ENCODE assay signal across 8 cellular contexts in the genomic region with DNA sequence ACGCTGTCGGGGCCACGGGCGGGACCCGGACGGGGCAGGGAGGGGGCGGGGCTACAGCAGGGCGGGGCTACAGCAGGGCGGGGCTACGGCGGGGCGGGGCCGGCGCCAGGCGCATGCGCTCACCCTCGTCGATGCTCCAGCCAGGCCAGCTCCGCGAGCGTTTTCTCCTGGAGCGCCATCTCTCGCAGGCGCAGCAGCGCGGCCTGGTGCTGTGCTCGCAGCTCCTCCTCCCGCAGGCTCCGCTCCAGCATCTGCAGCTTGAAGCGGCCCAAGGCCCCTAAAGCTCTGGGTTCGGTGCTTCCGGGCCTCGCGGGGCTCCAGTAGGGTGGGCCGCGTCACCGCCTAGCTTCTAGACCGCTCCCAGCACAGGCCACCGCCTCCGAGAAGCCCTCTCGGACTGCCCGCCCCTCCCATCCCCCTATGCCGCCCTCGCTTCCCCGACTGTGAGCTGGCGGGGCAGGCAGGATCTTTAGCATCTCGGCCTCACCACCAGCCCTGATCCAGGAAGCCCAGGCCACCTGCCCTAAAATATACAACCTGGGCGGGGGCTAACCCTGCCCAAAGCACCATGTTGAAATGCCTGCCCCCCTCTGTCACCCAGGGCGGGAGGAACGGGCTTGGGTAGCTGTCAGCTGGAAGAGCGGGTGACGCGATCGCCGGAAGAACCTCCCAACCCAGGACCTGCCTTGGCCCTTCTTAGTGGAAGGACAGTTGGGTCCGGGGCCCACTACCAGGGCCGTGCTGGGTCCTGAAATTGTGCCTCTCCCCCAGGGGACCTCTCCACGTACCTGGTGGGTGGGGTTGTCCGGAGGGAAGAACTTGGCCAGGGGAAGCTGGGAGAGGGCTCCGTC. TPM values are rescaled to one million over a fixed set of nuclear protein-coding genes. Genes with fewer than 3 reads are reported as not detected.
A peak's percentile ranks its signal among the peaks of the same experiment; 100 is the strongest.
DNase-seq lines count a peak whose midpoint lies in the region; ATAC-seq and TF ChIP-seq lines count a peak whose summit lies in the region.

No MANE protein-coding gene starts in this region.

- no peak overlapping the region for H3K27ac Mint-ChIP-seq in activated T-cell treated with anti-CD3 and anti-CD28 coated beads, Interleukin-2, amount 50 U/mL, for 72 hours
- peak overlapping the region; percentile 57 to 89 (median 77) for H3K27ac Mint-ChIP-seq in naive thymus-derived CD4-positive, alpha-beta T cell
- peak overlapping the region; percentile 58 for H3K27ac Mint-ChIP-seq in stimulated activated effector memory CD8-positive, alpha-beta T cell treated with anti-CD3 and anti-CD28 coated beads, Interleukin-12 subunit alpha, Interleukin-12 subunit beta, amount 100 ng/mL, for 72 hours

- DNase-seq in PC-3 (peak; percentile 75), fibroblast of lung (ENCODE audit: low read depth in 2 of 2) (peak; percentile 72 to 84)
- peak; percentile 85 to 86 for DNase-seq in activated T-cell treated with anti-CD3 and anti-CD28 coated beads, Interleukin-2, amount 50 U/mL, for 72 hours
- peak; percentile 70 to 85 (median 80) for DNase-seq in naive thymus-derived CD4-positive, alpha-beta T cell
- peak; percentile 74 to 89 for DNase-seq in stimulated activated effector memory CD8-positive, alpha-beta T cell treated with anti-CD3 and anti-CD28 coated beads, Interleukin-12 subunit alpha, Interleukin-12 subunit beta, amount 100 ng/mL, for 72 hours (ENCODE audit: low spot score in 2 of 2)

- no peaks in the 10 kb centered on the region for H3K27me3 ChIP-seq in PC-3 (ENCODE audit: low read length)
- peaks cover 4% of the 10 kb centered on the region for H3K27me3 ChIP-seq in fibroblast of lung (ENCODE audit: control insufficient read depth, insufficient read depth, low read length)
- H3K27me3 ChIP-seq in naive thymus-derived CD4-positive, alpha-beta T cell (ENCODE audit: control insufficient read depth in 2 of 2, insufficient read depth in 2 of 2, low read length in 2 of 2), result no peaks in the 10 kb centered on the region

- POLR2A ChIA-PET in PC-3 (lab: Charles Lee; ENCODE audit: unreplicated experiment), result interaction anchor here (0.6 kb wide), 1 partner anchor 48 kb away, joined by 3 read pairs; no protein-coding TSS in a partner anchor
- POLR2A ChIA-PET in naive thymus-derived CD4-positive, alpha-beta T cell (lab: Charles Lee), result interaction anchor here (0.6 to 1.6 kb wide), 9 partner anchors 8 to 174 kb away, joined by 3 to 6 read pairs (median 3); a partner anchor contains a TSS

- H3K4me1 Mint-ChIP-seq in activated T-cell treated with anti-CD3 and anti-CD28 coated beads, Interleukin-2, amount 50 U/mL, for 72 hours (ENCODE audit: low read depth), result peaks cover 7% of the 10 kb centered on the region
- peaks cover 0 to 14% (median 3%) of the 10 kb centered on the region in 7 donors for H3K4me1 Mint-ChIP-seq in naive thymus-derived CD4-positive, alpha-beta T cell
- peaks cover 11% of the 10 kb centered on the region for H3K4me1 Mint-ChIP-seq in stimulated activated effector memory CD8-positive, alpha-beta T cell treated with anti-CD3 and anti-CD28 coated beads, Interleukin-12 subunit alpha, Interleukin-12 subunit beta, amount 100 ng/mL, for 72 hours

- BruUV-seq in PC-3 (replicated peaks; lab: Mats Ljungman, UMichigan), result TSS peak; percentile 65

- H3K9me3 ChIP-seq in PC-3 (ENCODE audit: low read length) (no peaks in the 10 kb centered on the region), fibroblast of lung (ENCODE audit: control insufficient read depth, insufficient read depth, low read depth, low read length) (no peaks in the 10 kb centered on the region)
- no peaks in the 10 kb centered on the region for H3K9me3 ChIP-seq in naive thymus-derived CD4-positive, alpha-beta T cell (ENCODE audit: control insufficient read depth in 2 of 3, low read length in 3 of 3)

- no peaks in the 10 kb centered on the region for H3K36me3 Mint-ChIP-seq in activated T-cell treated with anti-CD3 and anti-CD28 coated beads, Interleukin-2, amount 50 U/mL, for 72 hours (ENCODE audit: insufficient read depth in 2 of 2)
- no peaks in the 10 kb centered on the region for H3K36me3 Mint-ChIP-seq in naive thymus-derived CD4-positive, alpha-beta T cell
- no peaks in the 10 kb centered on the region for H3K36me3 Mint-ChIP-seq in stimulated activated effector memory CD8-positive, alpha-beta T cell treated with anti-CD3 and anti-CD28 coated beads, Interleukin-12 subunit alpha, Interleukin-12 subunit beta, amount 100 ng/mL, for 72 hours

- no peaks in the 10 kb centered on the region for H3K9me3 Mint-ChIP-seq in activated T-cell treated with anti-CD3 and anti-CD28 coated beads, Interleukin-2, amount 50 U/mL, for 72 hours
- H3K9me3 Mint-ChIP-seq in naive thymus-derived CD4-positive, alpha-beta T cell, result no peaks in the 10 kb centered on the region
- no peaks in the 10 kb centered on the region for H3K9me3 Mint-ChIP-seq in stimulated activated effector memory CD8-positive, alpha-beta T cell treated with anti-CD3 and anti-CD28 coated beads, Interleukin-12 subunit alpha, Interleukin-12 subunit beta, amount 100 ng/mL, for 72 hours

- H2AFZ ChIP-seq in PC-3 (ENCODE audit: low read length), result peak overlapping the region; percentile 81
- peak overlapping the region; percentile 74 for H2AFZ ChIP-seq in fibroblast of lung (ENCODE audit: low read length)

- H3K9ac ChIP-seq in PC-3 (ENCODE audit: low read length) (peak overlapping the region; percentile 29; the same call in 1 of the 2 replicates), fibroblast of lung (ENCODE audit: insufficient read depth, low read length) (peak overlapping the region; percentile 36)

- H3K27ac ChIP-seq in 22Rv1, result no peak overlapping the region
- no peak overlapping the region for H3K27ac ChIP-seq in PC-3 (ENCODE audit: low read length)
- no peak overlapping the region for H3K27ac ChIP-seq in fibroblast of lung (ENCODE audit: insufficient read depth, low read length)
- peak overlapping the region; percentile 62 for H3K27ac ChIP-seq in naive thymus-derived CD4-positive, alpha-beta T cell (ENCODE audit: low read depth, low read length)

- ATAC-seq in GM18498 (IDR thresholded peaks at IDR 0.05; ENCODE audit: unreplicated experiment), result peak; percentile 78
- peak; percentile 81 for ATAC-seq in HG03135 (IDR thresholded peaks at IDR 0.05; ENCODE audit: unreplicated experiment)
- ATAC-seq in PC-3, result peak; percentile 94
- peak; percentile 96 to 97 for ATAC-seq in activated T-cell treated with anti-CD3 and anti-CD28 coated beads, Interleukin-2, amount 50 U/mL, for 72 hours (replicated peaks in 1 of 2)
- peak; percentile 99 for ATAC-seq in naive thymus-derived CD4-positive, alpha-beta T cell
- ATAC-seq in stimulated activated effector memory CD8-positive, alpha-beta T cell treated with anti-CD3 and anti-CD28 coated beads, Interleukin-12 subunit alpha, Interleukin-12 subunit beta, amount 100 ng/mL, for 72 hours, result peak; percentile 91

- H3K36me3 ChIP-seq in PC-3 (ENCODE audit: low read depth, low read length), result no peaks in the 10 kb centered on the region
- no peaks in the 10 kb centered on the region for H3K36me3 ChIP-seq in fibroblast of lung (ENCODE audit: control insufficient read depth, insufficient read depth, low read length)
- H3K36me3 ChIP-seq in naive thymus-derived CD4-positive, alpha-beta T cell (ENCODE audit: control insufficient read depth in 2 of 3, insufficient read depth in 3 of 3, low read length in 3 of 3), result no peaks in the 10 kb centered on the region

- CTCF ChIA-PET in PC-3 (lab: Charles Lee), result interaction anchor here (0.6 kb wide), 1 partner anchor 95 kb away, joined by 3 read pairs; no protein-coding TSS in a partner anchor
- CTCF ChIA-PET in naive thymus-derived CD4-positive, alpha-beta T cell (lab: Charles Lee), result interaction anchor here (0.5 to 1.5 kb wide), 4 partner anchors 11 to 44 kb away, joined by 3 to 4 read pairs (median 3); no protein-coding TSS in a partner anchor

- H3K27me3 Mint-ChIP-seq in activated T-cell treated with anti-CD3 and anti-CD28 coated beads, Interleukin-2, amount 50 U/mL, for 72 hours (ENCODE audit: low read depth), result no peaks in the 10 kb centered on the region
- H3K27me3 Mint-ChIP-seq in naive thymus-derived CD4-positive, alpha-beta T cell, result peaks cover 0 to 14% (median 0%) of the 10 kb centered on the region in 5 donors

- no peaks in the 10 kb centered on the region for H3K9me2 ChIP-seq in PC-3 (replicated peaks; ENCODE audit: low read length)

- peak overlapping the region; percentile 56 for H3K4me3 ChIP-seq in PC-3 (ENCODE audit: low read length)
- peak overlapping the region; percentile 33 to 54 (median 38) for H3K4me3 ChIP-seq in fibroblast of lung (replicated peaks in 1 of 4; ENCODE audit: control extremely low read depth in 1 of 4, insufficient read depth in 1 of 4, low read depth in 3 of 4, low read length in 4 of 4)
- H3K4me3 ChIP-seq in naive thymus-derived CD4-positive, alpha-beta T cell (ENCODE audit: low read length), result peak overlapping the region; percentile 74

- peak overlapping the region; percentile 79 to 91 for H3K4me3 Mint-ChIP-seq in activated T-cell treated with anti-CD3 and anti-CD28 coated beads, Interleukin-2, amount 50 U/mL, for 72 hours
- H3K4me3 Mint-ChIP-seq in naive thymus-derived CD4-positive, alpha-beta T cell, result peak overlapping the region; percentile 70 to 84 (median 79)
- H3K4me3 Mint-ChIP-seq in stimulated activated effector memory CD8-positive, alpha-beta T cell treated with anti-CD3 and anti-CD28 coated beads, Interleukin-12 subunit alpha, Interleukin-12 subunit beta, amount 100 ng/mL, for 72 hours, result peak overlapping the region; percentile 72

- intact Hi-C loops in PC-3 (cut with micrococcal nuclease), result loop anchor here (1.0 kb wide), 1 partner anchor 22 kb away; a partner anchor contains a TSS
- intact Hi-C loops in naive thymus-derived CD4-positive, alpha-beta T cell (cut with micrococcal nuclease), result loop anchor here (1.0 to 5.0 kb wide), 6 partner anchors 22 to 306 kb away; a partner anchor contains a TSS

- H4K20me1 ChIP-seq in PC-3 (ENCODE audit: low read length), result no peaks in the 10 kb centered on the region
- no peaks in the 10 kb centered on the region for H4K20me1 ChIP-seq in fibroblast of lung (ENCODE audit: control insufficient read depth, extremely low read depth, insufficient read depth, low read length)

- peak overlapping the region; percentile 85 for H3K4me2 ChIP-seq in PC-3 (ENCODE audit: low read length)
- peak overlapping the region; percentile 82 for H3K4me2 ChIP-seq in fibroblast of lung (ENCODE audit: extremely low read depth, insufficient read depth, low read length)

- no peaks in the 10 kb centered on the region for H3F3A ChIP-seq in PC-3 (ENCODE audit: low read length, unreplicated experiment)

- TF ChIP-seq CTCF in 22Rv1 (IDR thresholded peaks at IDR 0.05), result peak; percentile 57
- 0 out of 2 replicates have a peak, but pooled peaks have one; percentile 24 for TF ChIP-seq CTCF in PC-3 (conservative IDR thresholded peaks at IDR 0.05; ENCODE audit: low read depth, low read length)
- peak in 1 of 2 donors; percentile 34 for TF ChIP-seq CTCF in fibroblast of lung (conservative IDR thresholded peaks at IDR 0.05 in 1 of 2, IDR thresholded peaks at IDR 0.05 in 1 of 2; ENCODE audit: low read depth in 1 of 2, low read length in 2 of 2)

- no peaks in the 10 kb centered on the region for H3K4me1 ChIP-seq in PC-3 (ENCODE audit: insufficient read depth, low read length)
- H3K4me1 ChIP-seq in fibroblast of lung (ENCODE audit: control insufficient read depth, extremely low read depth, insufficient read depth, low read length), result no peaks in the 10 kb centered on the region
- peaks cover 4 to 7% of the 10 kb centered on the region in 2 donors for H3K4me1 ChIP-seq in naive thymus-derived CD4-positive, alpha-beta T cell (ENCODE audit: control insufficient read depth in 2 of 2, insufficient read depth in 2 of 2, low read length in 2 of 2)

- H3K79me2 ChIP-seq in PC-3 (ENCODE audit: low read length) (no peaks in the 10 kb centered on the region), fibroblast of lung (ENCODE audit: control insufficient read depth, insufficient read depth, low read length) (no peaks in the 10 kb centered on the region)

RNA-seq across cellular contexts. Expression of a gene that starts 21.9 kb away (rescaled TPM):
- total RNA-seq in PC-3 (2014; rRNA removed), result 9.9 and 10.7 TPM in 2 replicates
- 10 to 100 TPM; 21.5 to 25.1 TPM for total RNA-seq in activated T-cell treated with anti-CD3 and anti-CD28 coated beads, Interleukin-2, amount 50 U/mL, for 72 hours
- total RNA-seq in fibroblast of lung, result 7.2 and 7.8 TPM in 2 replicates
- polyA plus RNA-seq in fibroblast of lung, result 13.2 and 14.7 TPM in 2 replicates
- 10.5 and 12.1 TPM in 2 replicates for polyA plus RNA-seq in fibroblast of lung (2012)
- polyA minus RNA-seq in fibroblast of lung (ENCODE audit: low replicate concordance), result 4.8 and 9.0 TPM in 2 replicates
- total RNA-seq in naive thymus-derived CD4-positive, alpha-beta T cell, result 10 to 100 TPM; 11.5 to 15.9 (median 12.0) TPM
- polyA plus RNA-seq in naive thymus-derived CD4-positive, alpha-beta T cell, result under 1 TPM; 0.26 to 0.52 TPM

RNA-seq across cellular contexts. Expression of a gene that starts 36.4 kb away (rescaled TPM):
- 0.04 TPM in 1 of 2 replicates, not detected in the other for total RNA-seq in PC-3 (2014; rRNA removed)
- not detected for total RNA-seq in activated T-cell treated with anti-CD3 and anti-CD28 coated beads, Interleukin-2, amount 50 U/mL, for 72 hours
- total RNA-seq in fibroblast of lung, result not detected in 2 replicates
- polyA plus RNA-seq in fibroblast of lung, result under 0.01 TPM in 1 of 2 replicates, not detected in the other
- polyA plus RNA-seq in fibroblast of lung (2012), result not detected in 2 replicates
- not detected in 2 replicates for polyA minus RNA-seq in fibroblast of lung (ENCODE audit: low replicate concordance)
- under 1 TPM in 1 of 5 experiments, not detected in 4; 0.10 TPM for total RNA-seq in naive thymus-derived CD4-positive, alpha-beta T cell
- polyA plus RNA-seq in naive thymus-derived CD4-positive, alpha-beta T cell, result not detected

RNA-seq across cellular contexts. Expression of a gene that starts 59.9 kb away (rescaled TPM):
- 26.9 and 27.8 TPM in 2 replicates for total RNA-seq in PC-3 (2014; rRNA removed)
- 10 to 100 TPM; 11.6 to 12.3 TPM for total RNA-seq in activated T-cell treated with anti-CD3 and anti-CD28 coated beads, Interleukin-2, amount 50 U/mL, for 72 hours
- 54.2 and 60.3 TPM in 2 replicates for total RNA-seq in fibroblast of lung
- polyA plus RNA-seq in fibroblast of lung, result 15.8 and 17.2 TPM in 2 replicates
- 42.7 and 50.3 TPM in 2 replicates for polyA plus RNA-seq in fibroblast of lung (2012)
- polyA minus RNA-seq in fibroblast of lung (ENCODE audit: low replicate concordance), result 18.7 and 34.0 TPM in 2 replicates
- 10 to 100 TPM in 1 of 5 experiments, 1 to 10 TPM in 4; 6.1 to 11.5 (median 8.6) TPM for total RNA-seq in naive thymus-derived CD4-positive, alpha-beta T cell
- polyA plus RNA-seq in naive thymus-derived CD4-positive, alpha-beta T cell, result 1 to 10 TPM in 1 of 2 donors, under 1 TPM in 1; 0.87 to 1.4 TPM
